32 cellular contexts compared by ENCODE assay signal in genomic region chr1:232386294-232386693, GRCh38.
"Had no signal": no experiment of that assay in that cellular context is flagged by ENCODE, and none has a peak within 500 bp of the region (broad histone marks: within the 10 kb centered on the region; RNA-seq: fewer than 3 reads in every experiment).

No MANE protein-coding gene starts in this region.

- FAIRE-seq: endothelial cell of umbilical vein had no signal

- H3K4me3 ChIP-seq: coronary artery, esophagus muscularis mucosa, gastroesophageal sphincter, heart right ventricle, lung, mucosa of descending colon, ovary, spleen, testis, tibial artery had no signal

- H3K36me3 ChIP-seq: esophagus muscularis mucosa, gastroesophageal sphincter, heart right ventricle, ovary, spleen, tibial artery had no signal

- DNase-seq: dermis blood vessel endothelial cell; effector memory CD4-positive, alpha-beta T cell; foreskin keratinocyte; heart right ventricle; hippocampal formation; immature natural killer cell; islet precursor cell; kidney glomerular epithelial cell; left colon; mucosa of descending colon; naive thymus-derived CD8-positive, alpha-beta T cell; nephron progenitor cell; occipital lobe; ovary; retina; spleen; stimulated activated CD4-positive, alpha-beta T cell treated with anti-CD3 and anti-CD28 coated beads, Interleukin-4, amount 100 ng/mL, for 4 hours; stimulated activated naive CD8-positive, alpha-beta T cell treated with anti-CD3 and anti-CD28 coated beads, Interleukin-15, Interleukin-2, amounts not matched to agents 100 U/mL and 50 U/mL, for 24 hours; substantia nigra; testis; tibial artery had no signal

- H3K4me1 ChIP-seq: esophagus muscularis mucosa, foreskin keratinocyte, gastroesophageal sphincter, spleen, testis, tibial artery had no signal

- H3K27me3 ChIP-seq: esophagus muscularis mucosa, foreskin keratinocyte, gastroesophageal sphincter, heart right ventricle, ovary, testis, tibial artery had no signal

- ATAC-seq: foreskin keratinocyte; gastroesophageal sphincter; left colon; mucosa of descending colon; naive thymus-derived CD8-positive, alpha-beta T cell; sciatic nerve; stimulated activated memory B cell treated with anti-CD40 and anti-IgM and Interleukin-4, amounts not matched to agents 10 μg/mL and 1 μg/mL and 100 μg/mL, for 72 hours; stimulated activated naive CD8-positive, alpha-beta T cell treated with anti-CD3 and anti-CD28 coated beads, Interleukin-15, Interleukin-2, amounts not matched to agents 100 U/mL and 50 U/mL, for 24 hours had no signal

- H3K27me3 Mint-ChIP-seq: stimulated activated memory B cell treated with anti-CD40 and anti-IgM and Interleukin-4, amounts not matched to agents 10 μg/mL and 1 μg/mL and 100 μg/mL, for 72 hours; type B pancreatic cell had no signal

- H3K9me3 Mint-ChIP-seq: central memory CD8-positive, alpha-beta T cell; immature natural killer cell; mesothelial cell of epicardium; naive thymus-derived CD8-positive, alpha-beta T cell; stimulated activated memory B cell treated with anti-CD40 and anti-IgM and Interleukin-4, amounts not matched to agents 10 μg/mL and 1 μg/mL and 100 μg/mL, for 72 hours had no signal

- H3K36me3 Mint-ChIP-seq: immature natural killer cell; memory B cell; mesothelial cell of epicardium; naive thymus-derived CD8-positive, alpha-beta T cell; stimulated activated memory B cell treated with anti-CD40 and anti-IgM and Interleukin-4, amounts not matched to agents 10 μg/mL and 1 μg/mL and 100 μg/mL, for 72 hours; type B pancreatic cell had no signal

- H3K9me3 ChIP-seq: esophagus muscularis mucosa, gastroesophageal sphincter, heart right ventricle, mucosa of descending colon, ovary, spleen, testis, tibial artery had no signal

- H3K27ac Mint-ChIP-seq: immature natural killer cell; memory B cell; mesothelial cell of epicardium; naive thymus-derived CD8-positive, alpha-beta T cell; nephron progenitor cell; stimulated activated memory B cell treated with anti-CD40 and anti-IgM and Interleukin-4, amounts not matched to agents 10 μg/mL and 1 μg/mL and 100 μg/mL, for 72 hours; type B pancreatic cell had no signal

- H3K4me3 Mint-ChIP-seq: central memory CD8-positive, alpha-beta T cell; immature natural killer cell; memory B cell; mesothelial cell of epicardium; naive thymus-derived CD8-positive, alpha-beta T cell; nephron progenitor cell; stimulated activated memory B cell treated with anti-CD40 and anti-IgM and Interleukin-4, amounts not matched to agents 10 μg/mL and 1 μg/mL and 100 μg/mL, for 72 hours; type B pancreatic cell had no signal

- H3K27ac ChIP-seq: coronary artery, esophagus muscularis mucosa, foreskin keratinocyte, gastroesophageal sphincter, heart right ventricle, ovary, spleen, testis, tibial artery had no signal

- H3K4me1 Mint-ChIP-seq: central memory CD8-positive, alpha-beta T cell; immature natural killer cell; memory B cell; stimulated activated memory B cell treated with anti-CD40 and anti-IgM and Interleukin-4, amounts not matched to agents 10 μg/mL and 1 μg/mL and 100 μg/mL, for 72 hours had no signal
